ENCODE assay signal across 21 cellular contexts in genomic region chr5:157533011-157533481, GRCh38. TPM values are rescaled to one million over a fixed set of nuclear protein-coding genes. Genes with fewer than 3 reads are reported as not detected.
DNase-seq lines count a peak whose midpoint lies in the region; ATAC-seq, FAIRE-seq and TF ChIP-seq lines count a peak whose summit lies in the region.
"Had no signal": no experiment of that assay in that cellular context is flagged by ENCODE, and none has a peak within 500 bp of the region (broad histone marks: within the 10 kb centered on the region; RNA-seq: fewer than 3 reads in every experiment).

No MANE protein-coding gene starts in this region.

- H3K36me3 Mint-ChIP-seq in T-helper 17 cell (ENCODE audit: low read depth), result peaks cover 13% of the 10 kb centered on the region
- peaks cover 47% of the 10 kb centered on the region for H3K36me3 Mint-ChIP-seq in CD4-positive, alpha-beta T cell (ENCODE audit: low read depth)

- no peaks in the 10 kb centered on the region for H4K20me1 ChIP-seq in Karpas-422 (ENCODE audit: insufficient read depth, low read depth, low read length)

- no peak for TF ChIP-seq CTCF in gastroesophageal sphincter (IDR thresholded peaks at IDR 0.05)
- TF ChIP-seq CTCF in CD4-positive, alpha-beta T cell (IDR thresholded peaks at IDR 0.05), result no peak
- no peak for TF ChIP-seq CTCF in kidney (IDR thresholded peaks at IDR 0.05; ENCODE audit: borderline replicate concordance, extremely low read depth, insufficient read depth)

- H3K4me1 ChIP-seq in gastroesophageal sphincter (peaks cover 3 to 80% (median 28%) of the 10 kb centered on the region in 3 donors), Karpas-422 (ENCODE audit: low read length) (no peaks in the 10 kb centered on the region), kidney (ENCODE audit: control insufficient read depth in 1 of 2, insufficient read depth in 1 of 2, low read depth in 1 of 2, low read length in 2 of 2) (peaks cover 0 to 3% of the 10 kb centered on the region in 2 donors)
- H3K4me1 ChIP-seq: uterus had no signal

- no peaks in the 10 kb centered on the region for H3K9me3 Mint-ChIP-seq in CD4-positive, alpha-beta T cell
- H3K9me3 Mint-ChIP-seq: nephron progenitor cell had no signal

- peak overlapping the region; percentile 82 for H3K27ac Mint-ChIP-seq in T-helper 17 cell
- no peak overlapping the region for H3K27ac Mint-ChIP-seq in CD4-positive, alpha-beta T cell
- H3K27ac Mint-ChIP-seq: nephron progenitor cell had no signal

- H3K27ac ChIP-seq in gastroesophageal sphincter (peak overlapping the region in 3 of 4 donors; percentile 73 to 80 (median 79)), Karpas-422 (ENCODE audit: low read length) (no peak overlapping the region), kidney (ENCODE audit: low read depth in 2 of 2, low read length in 2 of 2) (no peak overlapping the region)
- no peak overlapping the region for H3K27ac ChIP-seq in CD4-positive, alpha-beta T cell (ENCODE audit: low read depth, low read length)
- H3K27ac ChIP-seq: ascending aorta, uterus had no signal

- CTCF ChIA-PET in CD4-positive, alpha-beta T cell (lab: Charles Lee), result no interaction called here

- peaks cover 0 to 34% of the 10 kb centered on the region in 2 donors for H3K36me3 ChIP-seq in gastroesophageal sphincter
- H3K36me3 ChIP-seq in Karpas-422 (ENCODE audit: insufficient read depth, low read length), result no peaks in the 10 kb centered on the region
- no peaks in the 10 kb centered on the region for H3K36me3 ChIP-seq in kidney (ENCODE audit: control insufficient read depth in 1 of 2, insufficient read depth in 2 of 2, low read length in 2 of 2)
- H3K36me3 ChIP-seq: uterus had no signal

- intact Hi-C loops in CD4-positive, alpha-beta T cell (cut with DNase I, micrococcal nuclease), result no loop called here
- intact Hi-C loops in kidney (cut with DNase I), result no loop called here

- H3K4me2 ChIP-seq in Karpas-422 (ENCODE audit: low read depth, low read length, poor library complexity, severe bottlenecking), result no peak overlapping the region

- H3K4me1 Mint-ChIP-seq in T-helper 17 cell, result peaks cover 56% of the 10 kb centered on the region
- H3K4me1 Mint-ChIP-seq in CD4-positive, alpha-beta T cell (ENCODE audit: low read depth), result peaks cover 8% of the 10 kb centered on the region

- no peaks in the 10 kb centered on the region for H3K79me2 ChIP-seq in Karpas-422 (ENCODE audit: low read length)

- TF ChIP-seq POLR2A in gastroesophageal sphincter (IDR thresholded peaks at IDR 0.05), result no peak

- ATAC-seq in T-helper 17 cell (no peak), gastroesophageal sphincter (no peak), GM21529 (IDR thresholded peaks at IDR 0.05; ENCODE audit: unreplicated experiment) (no peak)
- no peak for ATAC-seq in CD4-positive, alpha-beta T cell (ENCODE audit: poor library complexity)

- no peaks in the 10 kb centered on the region for H3K9me2 ChIP-seq in Karpas-422 (replicated peaks; ENCODE audit: insufficient read depth, low read length)

- no peak for FAIRE-seq in kidney (lab: Jason Lieb, UNC)
- FAIRE-seq: colon, endometrium had no signal

- no peak overlapping the region for H3K4me3 ChIP-seq in gastroesophageal sphincter
- no peak overlapping the region for H3K4me3 ChIP-seq in Karpas-422 (ENCODE audit: low read length)
- no peak overlapping the region for H3K4me3 ChIP-seq in kidney (ENCODE audit: low read length in 2 of 2)
- H3K4me3 ChIP-seq: ascending aorta, lung, uterus had no signal

- DNase-seq in COLO829 (ENCODE audit: low spot score) (peak; percentile 18), T-helper 17 cell (no peak), pons (ENCODE audit: low spot score) (peak; percentile 51), Karpas-422 (no peak), kidney (no peak)
- no peak for DNase-seq in CD4-positive, alpha-beta T cell
- DNase-seq: activated naive CD4-positive, alpha-beta T cell treated with Interleukin-2 at 50 U/mL for 16 hours; COR-L47; EL; MM.1S; NCI-H1694 treated with DMSO at 0.1 percent for 48 hours; nephron progenitor cell; retina; SHP77; uterus had no signal

- 37 to 71% methylated on average over 5 of the region's 7 CpGs for WGBS in gastroesophageal sphincter (ENCODE audit: low coverage in 1 of 2), 2 donors

- no peak for TF ChIP-seq EP300 in gastroesophageal sphincter (IDR thresholded peaks at IDR 0.05)

- H3K9ac ChIP-seq in Karpas-422 (ENCODE audit: low read length) (no peak overlapping the region), kidney (ENCODE audit: low read length in 2 of 2) (no peak overlapping the region)

- no peak overlapping the region for H2AFZ ChIP-seq in Karpas-422 (ENCODE audit: low read length)

- no peaks in the 10 kb centered on the region for H3K27me3 ChIP-seq in gastroesophageal sphincter
- H3K27me3 ChIP-seq in CD4-positive, alpha-beta T cell (ENCODE audit: control insufficient read depth, insufficient read depth, low read length), result no peaks in the 10 kb centered on the region
- no peaks in the 10 kb centered on the region for H3K27me3 ChIP-seq in Karpas-422 (ENCODE audit: low read length)
- H3K27me3 ChIP-seq: ascending aorta, uterus had no signal

- H3K27me3 Mint-ChIP-seq in T-helper 17 cell, result no peaks in the 10 kb centered on the region
- H3K27me3 Mint-ChIP-seq in CD4-positive, alpha-beta T cell, result no peaks in the 10 kb centered on the region

- no peaks in the 10 kb centered on the region for H3K9me3 ChIP-seq in T-helper 17 cell (ENCODE audit: control insufficient read depth, low read length, poor library complexity, severe bottlenecking)
- H3K9me3 ChIP-seq in gastroesophageal sphincter, result no peaks in the 10 kb centered on the region
- H3K9me3 ChIP-seq in CD4-positive, alpha-beta T cell (ENCODE audit: control insufficient read depth, low read length), result no peaks in the 10 kb centered on the region
- no peaks in the 10 kb centered on the region for H3K9me3 ChIP-seq in Karpas-422 (ENCODE audit: low read length)
- H3K9me3 ChIP-seq in kidney (ENCODE audit: control insufficient read depth in 1 of 2, low read length in 2 of 2), result no peaks in the 10 kb centered on the region
- H3K9me3 ChIP-seq: ascending aorta, uterus had no signal

- H3K4me3 Mint-ChIP-seq in T-helper 17 cell, result peak overlapping the region; percentile 31
- H3K4me3 Mint-ChIP-seq in CD4-positive, alpha-beta T cell, result no peak overlapping the region
- H3K4me3 Mint-ChIP-seq: nephron progenitor cell had no signal

- POLR2A ChIA-PET in CD4-positive, alpha-beta T cell (lab: Charles Lee), result no interaction called here

RNA-seq across cellular contexts. Expression of gene ADAM19, which starts 42.5 kb away (rescaled TPM):
- 100 to 1,000 TPM; 130 to 140 TPM for total RNA-seq in T-helper 17 cell
- 10 to 100 TPM; 19.3 to 38.5 (median 31.2) TPM for total RNA-seq in gastroesophageal sphincter
- total RNA-seq in CD4-positive, alpha-beta T cell, result 10 to 100 TPM; 26.7 to 29.1 TPM
- 4.9 and 5.7 TPM in 2 replicates for total RNA-seq in Karpas-422 (2014; rRNA removed; shearing (Covaris generic); ENCODE audit: low replicate concordance)
- 9.2 TPM for total RNA-seq in kidney
- 0.88 TPM for polyA plus RNA-seq in kidney (ENCODE audit: insufficient read depth, low read depth, low replicate concordance)

Comparison
In these comparisons a context has a peak if more than half of its experiments do, and no peak if none do; other contexts are left out.
1. DNase-seq: peak in COLO829 (single experiment) and pons (single experiment); none in T-helper 17 cell (0 of 3), CD4-positive, alpha-beta T cell (0 of 10), Karpas-422 (single experiment) and kidney (single experiment).
2. H3K27ac ChIP-seq: peak in gastroesophageal sphincter (3 of 4); none in CD4-positive, alpha-beta T cell (single experiment), Karpas-422 (single experiment) and kidney (0 of 2).